11 cellular contexts compared by ENCODE assay signal in genomic region chr22:38864361-38865191, GRCh38. TPM values are rescaled to one million over a fixed set of nuclear protein-coding genes. Genes with fewer than 3 reads are reported as not detected.
A peak's percentile ranks its signal among the peaks of the same experiment; 100 is the strongest.
DNase-seq lines count a peak whose midpoint lies in the region; ATAC-seq and TF ChIP-seq lines count a peak whose summit lies in the region.
"Had no signal": no experiment of that assay in that cellular context is flagged by ENCODE, and none has a peak within 500 bp of the region (broad histone marks: within the 10 kb centered on the region; RNA-seq: fewer than 3 reads in every experiment).

No MANE protein-coding gene starts in this region.

- H3K9me3 ChIP-seq in HUES48 (ENCODE audit: control insufficient read depth, insufficient read depth, low read length) (no peaks in the 10 kb centered on the region), breast epithelium (no peaks in the 10 kb centered on the region), stomach smooth muscle (ENCODE audit: control insufficient read depth in 2 of 2, low read length in 2 of 2) (no peaks in the 10 kb centered on the region)
- H3K9me3 ChIP-seq: SJCRH30 had no signal

- no peak for TF ChIP-seq POLR2A in breast epithelium (IDR thresholded peaks at IDR 0.05)

- no peak for TF ChIP-seq CTCF in breast epithelium (IDR thresholded peaks at IDR 0.05)

- peak; percentile 40 to 47 for DNase-seq in breast epithelium (ENCODE audit: low spot score in 2 of 2)
- peak; percentile 54 for DNase-seq in islet precursor cell
- DNase-seq in NCI-H1436 (lab: John Stamatoyannopoulos, UW): no peak
- no peak for DNase-seq in NCI-H526 (lab: John Stamatoyannopoulos, UW)
- DNase-seq: DMS79 treated with DMSO at 0.1 percent for 48 hours, glutamatergic neuron, SJCRH30 had no signal

- no peaks in the 10 kb centered on the region for H3K27me3 ChIP-seq in HUES48 (ENCODE audit: control insufficient read depth, insufficient read depth, low read length)
- no peaks in the 10 kb centered on the region for H3K27me3 ChIP-seq in breast epithelium
- no peaks in the 10 kb centered on the region for H3K27me3 ChIP-seq in stomach smooth muscle (ENCODE audit: control insufficient read depth in 1 of 2, insufficient read depth in 2 of 2, low read length in 2 of 2)
- H3K27me3 ChIP-seq: SJCRH30 had no signal

- H3K27ac ChIP-seq in HUES48 (ENCODE audit: low read depth, low read length): peak overlapping the region; percentile 52
- H3K27ac ChIP-seq in breast epithelium: peak overlapping the region; percentile 56 to 85
- H3K27ac ChIP-seq in stomach smooth muscle (ENCODE audit: low read length): peak overlapping the region; percentile 46
- H3K27ac ChIP-seq: SJCRH30 had no signal

- H3K36me3 ChIP-seq in HUES48 (ENCODE audit: control insufficient read depth, insufficient read depth, low read length) (peaks cover 30% of the 10 kb centered on the region), breast epithelium (no peaks in the 10 kb centered on the region), stomach smooth muscle (ENCODE audit: control insufficient read depth in 2 of 2, insufficient read depth in 2 of 2, low read length in 2 of 2) (peaks cover 9 to 22% of the 10 kb centered on the region in 2 donors)

- ATAC-seq in GM18867 (IDR thresholded peaks at IDR 0.05; ENCODE audit: unreplicated experiment) (no peak), GM18868 (IDR thresholded peaks at IDR 0.05; ENCODE audit: unreplicated experiment) (no peak)

- H3K4me3 ChIP-seq in HUES48 (ENCODE audit: low read depth, low read length) (no peak overlapping the region), breast epithelium (peak overlapping the region in 2 of 3 donors; percentile 13 to 54), stomach smooth muscle (ENCODE audit: low read length in 2 of 2) (peak overlapping the region in 1 of 2 donors; percentile 47)
- H3K4me3 ChIP-seq: SJCRH30 had no signal

- H3K4me1 ChIP-seq in HUES48 (ENCODE audit: control insufficient read depth, insufficient read depth, low read length) (peaks cover 35% of the 10 kb centered on the region), breast epithelium (peaks cover 10 to 15% of the 10 kb centered on the region in 2 donors), stomach smooth muscle (ENCODE audit: control insufficient read depth, insufficient read depth, low read length) (peaks cover 83% of the 10 kb centered on the region)
- H3K4me1 ChIP-seq: SJCRH30 had no signal

- intact Hi-C loops in breast epithelium (cut with DNase I; ENCODE audit: low total_unique reads): loop anchor here (10.0 kb wide), 1 partner anchor 120 kb away; the partner anchor contains the start of gene APOBEC3B

- H3K9ac ChIP-seq in HUES48 (ENCODE audit: low read depth, low read length) (no peak overlapping the region), stomach smooth muscle (ENCODE audit: low read length in 2 of 2) (peak overlapping the region; percentile 21 to 39)

RNA-seq across cellular contexts. Expression of gene CBX6, which starts 7.4 kb away (rescaled TPM):
- total RNA-seq in breast epithelium: 10 to 100 TPM; 20.2 to 34.7 (median 25.9) TPM

RNA-seq across cellular contexts. Expression of gene NPTXR, which starts 20.7 kb away (rescaled TPM):
- total RNA-seq in breast epithelium: 1 to 10 TPM; 3.7 to 4.6 (median 4.5) TPM

Comparison
In these comparisons a context has a peak if more than half of its experiments do, and no peak if none do; other contexts are left out.
1. DNase-seq: peak in breast epithelium (2 of 2) and islet precursor cell (single experiment); none in NCI-H1436 (single experiment) and NCI-H526 (0 of 2).
2. Peak in every context shown above with its lines, with median percentiles within 50 percentile points of each other: H3K27ac ChIP-seq.